Comparison of ENCODE assay signal across 8 cellular contexts in genomic region chr18:37270046-37270665, GRCh38.
DNase-seq lines count a peak whose midpoint lies in the region; ATAC-seq lines count a peak whose summit lies in the region.

No MANE protein-coding gene starts in this region.

- intact Hi-C loops in posterior vena cava (cut with DNase I), result no loop called here

- no peak for ATAC-seq in activated naive CD8-positive, alpha-beta T cell treated with anti-CD3 and anti-CD28 coated beads, Interleukin-2, amount 50 U/mL, for 24 hours
- ATAC-seq in left lobe of liver (peak; percentile 78), HG03460 (IDR thresholded peaks at IDR 0.05; ENCODE audit: unreplicated experiment) (no peak), HG03196 (IDR thresholded peaks at IDR 0.05; ENCODE audit: unreplicated experiment) (no peak)

- DNase-seq in Ammon's horn (ENCODE audit: low spot score), result peak; percentile 36
- DNase-seq in Jurkat, Clone E6-1 (ENCODE audit: low read depth, low spot score), result peak; percentile 49
- DNase-seq in activated naive CD8-positive, alpha-beta T cell treated with anti-CD3 and anti-CD28 coated beads, Interleukin-2, amount 50 U/mL, for 24 hours, result peak; percentile 46
- no peak for DNase-seq in left lobe of liver (ENCODE audit: low spot score)
- DNase-seq in posterior vena cava (ENCODE audit: low spot score), result no peak
- no peak for DNase-seq in NCI-H345 treated with DMSO at 0.1 percent for 48 hours (lab: John Stamatoyannopoulos, UW; ENCODE audit: unreplicated experiment)

- H3K9me3 Mint-ChIP-seq in activated naive CD8-positive, alpha-beta T cell treated with anti-CD3 and anti-CD28 coated beads, Interleukin-2, amount 50 U/mL, for 24 hours, result no peaks in the 10 kb centered on the region

- H3K27ac Mint-ChIP-seq in activated naive CD8-positive, alpha-beta T cell treated with anti-CD3 and anti-CD28 coated beads, Interleukin-2, amount 50 U/mL, for 24 hours, result no peak overlapping the region

- no peak overlapping the region for H3K4me3 Mint-ChIP-seq in activated naive CD8-positive, alpha-beta T cell treated with anti-CD3 and anti-CD28 coated beads, Interleukin-2, amount 50 U/mL, for 24 hours

- no peaks in the 10 kb centered on the region for H3K36me3 Mint-ChIP-seq in activated naive CD8-positive, alpha-beta T cell treated with anti-CD3 and anti-CD28 coated beads, Interleukin-2, amount 50 U/mL, for 24 hours (ENCODE audit: low read depth)

- no peaks in the 10 kb centered on the region for H3K4me1 Mint-ChIP-seq in activated naive CD8-positive, alpha-beta T cell treated with anti-CD3 and anti-CD28 coated beads, Interleukin-2, amount 50 U/mL, for 24 hours

- peaks cover 7% of the 10 kb centered on the region for H3K27me3 Mint-ChIP-seq in activated naive CD8-positive, alpha-beta T cell treated with anti-CD3 and anti-CD28 coated beads, Interleukin-2, amount 50 U/mL, for 24 hours

- H3K4me3 ChIP-seq in Jurkat, Clone E6-1 (ENCODE audit: low read length), result no peak overlapping the region

Comparison
In these comparisons a context has a peak if more than half of its experiments do, and no peak if none do; other contexts are left out.
1. DNase-seq: peak in Ammon's horn (single experiment), Jurkat, Clone E6-1 (single experiment) and activated naive CD8-positive, alpha-beta T cell treated with anti-CD3 and anti-CD28 coated beads, Interleukin-2, amount 50 U/mL, for 24 hours (single experiment); none in left lobe of liver (single experiment), posterior vena cava (single experiment) and NCI-H345 treated with DMSO at 0.1 percent for 48 hours (single experiment).